20 cellular contexts compared by ENCODE assay signal in genomic region chr14:75968461-75968860, GRCh38. TPM values are rescaled to one million over a fixed set of nuclear protein-coding genes. Genes with fewer than 3 reads are reported as not detected.
DNase-seq lines count a peak whose midpoint lies in the region; ATAC-seq and TF ChIP-seq lines count a peak whose summit lies in the region.
"Had no signal": no experiment of that assay in that cellular context is flagged by ENCODE, and none has a peak within 500 bp of the region (broad histone marks: within the 10 kb centered on the region; RNA-seq: fewer than 3 reads in every experiment).

No MANE protein-coding gene starts in this region.

- no peak for ATAC-seq in HG02840 (IDR thresholded peaks at IDR 0.05; ENCODE audit: low FRiP score, unreplicated experiment)
- ATAC-seq in HG03457 (IDR thresholded peaks at IDR 0.05; ENCODE audit: unreplicated experiment): no peak
- ATAC-seq: activated naive CD8-positive, alpha-beta T cell treated with anti-CD3 and anti-CD28 coated beads, Interleukin-2, amount 50 U/mL, for 24 hours had no signal

- TF ChIP-seq POLR2A in adrenal gland (IDR thresholded peaks at IDR 0.05): no peak

- H3K4me1 Mint-ChIP-seq in osteocyte (ENCODE audit: unreplicated experiment): peaks cover 44% of the 10 kb centered on the region
- H3K4me1 Mint-ChIP-seq: activated CD4-positive, alpha-beta T cell treated with anti-CD3 and anti-CD28 coated beads, Interleukin-2, amount 10 ng/mL, durations not matched to agents 24 days and 14 days; activated naive CD8-positive, alpha-beta T cell treated with anti-CD3 and anti-CD28 coated beads, Interleukin-2, amount 50 U/mL, for 24 hours had no signal

- intact Hi-C loops in adrenal gland (cut with DNase I): no loop called here

- H3K27ac Mint-ChIP-seq in osteocyte (ENCODE audit: unreplicated experiment): peak overlapping the region; percentile 1
- H3K27ac Mint-ChIP-seq: activated CD4-positive, alpha-beta T cell treated with anti-CD3 and anti-CD28 coated beads, Interleukin-2, amount 10 ng/mL, durations not matched to agents 24 days and 14 days; activated naive CD8-positive, alpha-beta T cell treated with anti-CD3 and anti-CD28 coated beads, Interleukin-2, amount 50 U/mL, for 24 hours; activated T-cell treated with anti-CD3 and anti-CD28 coated beads, Interleukin-2, amount 50 U/mL, for 24 hours; T-helper 2 cell treated with Interferon-gamma antibody and Interleukin-4, amounts not matched to agents 5 μg/mL and 100 μg/mL, for 36 hours had no signal

- TF ChIP-seq CTCF in fibroblast of pulmonary artery (IDR thresholded peaks at IDR 0.05; ENCODE audit: low read length, missing control alignments) (no peak), osteocyte (IDR thresholded peaks at IDR 0.05) (no peak), adrenal gland (IDR thresholded peaks at IDR 0.05) (no peak)

- WGBS in adrenal gland, 4 donors: 69 to 83% (median 76%) methylated on average over 3 to 4 of the region's 4 CpGs

- H2AFZ ChIP-seq in ACC112 (ENCODE audit: low read length, unreplicated experiment): no peak overlapping the region
- H2AFZ ChIP-seq: hepatocyte had no signal

- H3K27ac ChIP-seq in ACC112 (ENCODE audit: low read depth, low read length) (peak overlapping the region; percentile 5; the same call in 1 of the 2 replicates), adrenal gland (no peak overlapping the region)
- H3K27ac ChIP-seq: hepatocyte, SJCRH30, upper lobe of left lung had no signal

- no peaks in the 10 kb centered on the region for H3K27me3 Mint-ChIP-seq in osteocyte (ENCODE audit: unreplicated experiment)
- H3K27me3 Mint-ChIP-seq: activated CD4-positive, alpha-beta T cell treated with anti-CD3 and anti-CD28 coated beads, Interleukin-2, amount 10 ng/mL, durations not matched to agents 24 days and 14 days; activated naive CD8-positive, alpha-beta T cell treated with anti-CD3 and anti-CD28 coated beads, Interleukin-2, amount 50 U/mL, for 24 hours; activated T-cell treated with anti-CD3 and anti-CD28 coated beads, Interleukin-2, amount 50 U/mL, for 24 hours had no signal

- no peaks in the 10 kb centered on the region for H3K9me3 Mint-ChIP-seq in osteocyte (ENCODE audit: unreplicated experiment)
- H3K9me3 Mint-ChIP-seq: activated CD4-positive, alpha-beta T cell treated with anti-CD3 and anti-CD28 coated beads, Interleukin-2, amount 10 ng/mL, durations not matched to agents 24 days and 14 days; activated naive CD8-positive, alpha-beta T cell treated with anti-CD3 and anti-CD28 coated beads, Interleukin-2, amount 50 U/mL, for 24 hours; activated T-cell treated with anti-CD3 and anti-CD28 coated beads, Interleukin-2, amount 50 U/mL, for 24 hours; T-helper 2 cell treated with Interferon-gamma antibody and Interleukin-4, amounts not matched to agents 5 μg/mL and 100 μg/mL, for 36 hours had no signal

- DNase-seq in NCI-H69 (lab: John Stamatoyannopoulos, UW): peak; percentile 33
- DNase-seq in fibroblast of pulmonary artery (ENCODE audit: low read depth): peak; percentile 48
- DNase-seq in osteocyte (ENCODE audit: extremely low spot score, unreplicated experiment): no peak
- no peak for DNase-seq in adrenal gland
- no peak for DNase-seq in SIG-M5 (lab: John Stamatoyannopoulos, UW)
- DNase-seq: ACHN; activated CD4-positive, alpha-beta T cell treated with anti-CD3 and anti-CD28 coated beads, Interleukin-2, amount 10 ng/mL, durations not matched to agents 24 days and 14 days; activated naive CD8-positive, alpha-beta T cell treated with anti-CD3 and anti-CD28 coated beads, Interleukin-2, amount 50 U/mL, for 24 hours; activated T-cell treated with anti-CD3 and anti-CD28 coated beads, Interleukin-2, amount 50 U/mL, for 24 hours; GF-D8; NCI-H1048; nucleus accumbens; SJCRH30; upper lobe of left lung had no signal

- no peaks in the 10 kb centered on the region for H3K9me3 ChIP-seq in adrenal gland (replicated peaks in 1 of 3)
- H3K9me3 ChIP-seq: SJCRH30, upper lobe of left lung had no signal

- H3K4me1 ChIP-seq in ACC112 (ENCODE audit: control insufficient read depth, insufficient read depth, low read length, unreplicated experiment) (peaks cover 21% of the 10 kb centered on the region), adrenal gland (replicated peaks in 1 of 2) (no peaks in the 10 kb centered on the region)
- H3K4me1 ChIP-seq: upper lobe of left lung had no signal

- H3K36me3 ChIP-seq in ACC112 (ENCODE audit: insufficient read depth, low read length) (no peaks in the 10 kb centered on the region), adrenal gland (replicated peaks in 1 of 2) (peaks cover 0 to 13% of the 10 kb centered on the region in 2 donors)
- H3K36me3 ChIP-seq: SJCRH30 had no signal

- 0 out of 2 replicates have a peak overlapping the region, but pooled peaks have one; percentile 2 for H3K4me3 ChIP-seq in ACC112 (ENCODE audit: low read depth, low read length)
- no peak overlapping the region for H3K4me3 ChIP-seq in fibroblast of pulmonary artery (replicated peaks; ENCODE audit: low read depth, low read length)
- no peak overlapping the region for H3K4me3 ChIP-seq in adrenal gland
- H3K4me3 ChIP-seq: hepatocyte, SJCRH30, skin epidermis, upper lobe of left lung had no signal

- H3K27me3 ChIP-seq in ACC112 (ENCODE audit: insufficient read depth, low read length): no peaks in the 10 kb centered on the region
- no peaks in the 10 kb centered on the region for H3K27me3 ChIP-seq in adrenal gland
- H3K27me3 ChIP-seq: hepatocyte, SJCRH30, upper lobe of left lung had no signal

- no peak overlapping the region for H3K4me3 Mint-ChIP-seq in osteocyte (ENCODE audit: unreplicated experiment)
- H3K4me3 Mint-ChIP-seq: activated CD4-positive, alpha-beta T cell treated with anti-CD3 and anti-CD28 coated beads, Interleukin-2, amount 10 ng/mL, durations not matched to agents 24 days and 14 days; activated naive CD8-positive, alpha-beta T cell treated with anti-CD3 and anti-CD28 coated beads, Interleukin-2, amount 50 U/mL, for 24 hours; activated T-cell treated with anti-CD3 and anti-CD28 coated beads, Interleukin-2, amount 50 U/mL, for 24 hours; T-helper 2 cell treated with Interferon-gamma antibody and Interleukin-4, amounts not matched to agents 5 μg/mL and 100 μg/mL, for 36 hours had no signal

- peaks cover 70% of the 10 kb centered on the region for H3K36me3 Mint-ChIP-seq in osteocyte (ENCODE audit: unreplicated experiment)

- no peaks in the 10 kb centered on the region for H3K79me2 ChIP-seq in ACC112 (ENCODE audit: control insufficient read depth, insufficient read depth, low read length, unreplicated experiment)
- H3K79me2 ChIP-seq: hepatocyte had no signal

RNA-seq across cellular contexts. Expression of gene TGFB3, which starts 13.3 kb away (rescaled TPM):
- 176 and 190 TPM in 2 replicates for total RNA-seq in osteocyte
- total RNA-seq in adrenal gland: 100 to 1,000 TPM in 1 of 8 donors, 10 to 100 TPM in 7; 36.8 to 102 (median 57.9) TPM
- 10 to 100 TPM; 17.1 to 29.1 (median 26.3) TPM for polyA plus RNA-seq in adrenal gland

RNA-seq across cellular contexts. Expression of gene IFT43, which starts 17.1 kb away (rescaled TPM):
- total RNA-seq in osteocyte (29.0 and 33.0 TPM in 2 replicates), adrenal gland (10 to 100 TPM; 20.9 to 38.3 (median 28.7) TPM)
- polyA plus RNA-seq in adrenal gland: 100 to 1,000 TPM in 1 of 3 donors, 10 to 100 TPM in 2; 25.5 to 101 (median 85.6) TPM

Comparison
In these comparisons a context has a peak if more than half of its experiments do, and no peak if none do; other contexts are left out.
1. DNase-seq: peak in NCI-H69 (single experiment) and fibroblast of pulmonary artery (single experiment); none in osteocyte (single experiment), adrenal gland (0 of 7) and SIG-M5 (single experiment).